ENCODE assay signal across 10 cellular contexts in the genomic region with DNA sequence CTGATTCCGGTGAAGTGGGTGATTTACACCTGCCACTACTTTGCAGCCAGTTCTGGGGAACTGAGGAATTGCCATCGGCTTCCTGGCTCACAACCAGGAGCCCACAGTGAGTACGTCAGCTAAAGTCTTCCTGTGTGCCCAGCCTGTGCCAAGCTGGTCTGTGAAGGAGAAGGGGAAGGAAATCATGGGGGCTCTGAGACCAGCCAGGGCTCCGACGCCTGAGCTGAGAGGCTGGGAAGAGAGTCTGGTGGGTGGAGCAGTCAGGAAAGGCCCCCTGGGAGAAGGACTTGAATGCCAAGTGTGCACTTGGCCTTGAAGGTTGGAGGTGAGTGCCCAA. TPM values are rescaled to one million over a fixed set of nuclear protein-coding genes. Genes with fewer than 3 reads are reported as not detected.
DNase-seq lines count a peak whose midpoint lies in the region; ATAC-seq, FAIRE-seq and TF ChIP-seq lines count a peak whose summit lies in the region.
"Had no signal": no experiment of that assay in that cellular context is flagged by ENCODE, and none has a peak within 500 bp of the region (broad histone marks: within the 10 kb centered on the region; RNA-seq: fewer than 3 reads in every experiment).

No MANE protein-coding gene starts in this region.

- H3K36me3 ChIP-seq in HepG2 (replicated peaks in 1 of 2; ENCODE audit: control insufficient read depth in 1 of 2, insufficient read depth in 2 of 2, low read length in 2 of 2): no peaks in the 10 kb centered on the region
- no peaks in the 10 kb centered on the region for H3K36me3 ChIP-seq in right lobe of liver
- H3K36me3 ChIP-seq in esophagus squamous epithelium: peaks cover 0 to 10% (median 0%) of the 10 kb centered on the region in 3 donors
- no peaks in the 10 kb centered on the region for H3K36me3 ChIP-seq in vagina

- 0 out of 5 replicates have a peak, but pooled peaks cover 0 to 6% of the 10 kb centered on the region in 2 experiments for H3K27me3 ChIP-seq in HepG2 (ENCODE audit: control insufficient read depth in 1 of 2, insufficient read depth in 2 of 2, low read length in 2 of 2)
- H3K27me3 ChIP-seq in right lobe of liver: no peaks in the 10 kb centered on the region
- H3K27me3 ChIP-seq in esophagus squamous epithelium: no peaks in the 10 kb centered on the region
- no peaks in the 10 kb centered on the region for H3K27me3 ChIP-seq in vagina

- in situ Hi-C loops in HepG2 (cut with HindIII; ENCODE audit: extremely low pct_ligation_motif_present, low pct_unique_long_range_greater_than_20kb): no loop called here

- intact Hi-C loops in HepG2 (cut with micrococcal nuclease; ENCODE audit: unreplicated experiment) (no loop called here), right lobe of liver (cut with DNase I) (no loop called here), esophagus squamous epithelium (cut with DNase I) (no loop called here), vagina (cut with DNase I) (no loop called here)

- no peak; the same call in 2 of the 3 replicates for ATAC-seq in HepG2
- ATAC-seq in right lobe of liver: no peak

- no TSS peak for BruUV-seq in HepG2 (replicated peaks; lab: Mats Ljungman, UMichigan)

- H3K9ac ChIP-seq in HepG2 (ENCODE audit: insufficient read depth, low read depth, low read length): no peak overlapping the region

- TF ChIP-seq EP300 in HepG2 (IDR thresholded peaks at IDR 0.05; ENCODE audit: low read depth in 2 of 2, low read length in 2 of 2) (no peak), HepG2 (CRISPR knock-in tag; IDR thresholded peaks at IDR 0.05; ENCODE audit: borderline replicate concordance) (no peak)

- TF ChIP-seq POLR2A in HepG2 (IDR thresholded peaks at IDR 0.05; ENCODE audit: insufficient read depth in 1 of 2, low read depth in 2 of 2, low read length in 2 of 2): no peak
- TF ChIP-seq POLR2A in right lobe of liver (IDR thresholded peaks at IDR 0.05): no peak
- peak in 1 of 4 donors; percentile 2 for TF ChIP-seq POLR2A in esophagus squamous epithelium (IDR thresholded peaks at IDR 0.05)
- TF ChIP-seq POLR2A in vagina (IDR thresholded peaks at IDR 0.05): no peak
- TF ChIP-seq POLR2A in GM12891 (IDR thresholded peaks at IDR 0.05; ENCODE audit: low read depth, low read length): no peak

- H3K27ac ChIP-seq in HepG2 (ENCODE audit: extremely low read length, insufficient read depth, low read length) (no peak overlapping the region), right lobe of liver (no peak overlapping the region), esophagus squamous epithelium (peak overlapping the region; percentile 76 to 92 (median 86)), vagina (peak overlapping the region; percentile 94)

- peaks cover 23% of the 10 kb centered on the region for H3K4me1 Mint-ChIP-seq in nephron

- H2AFZ ChIP-seq in HepG2 (ENCODE audit: low read length): no peak overlapping the region

- DNase-seq in HepG2 (ENCODE audit: low spot score) (no peak), right lobe of liver (no peak), esophagus squamous epithelium (lab: John Stamatoyannopoulos, UW) (no peak), vagina (ENCODE audit: extremely low spot score in 2 of 2) (no peak), GM12891 (ENCODE audit: insufficient read length, low spot score) (no peak), T-helper 2 cell (no peak), NOMO-1 (lab: John Stamatoyannopoulos, UW; ENCODE audit: unreplicated experiment in 2 of 2) (no peak)
- DNase-seq: activated CD8-positive, alpha-beta memory T cell treated with anti-CD3 and anti-CD28 coated beads, Interleukin-2, amount 50 U/mL, for 48 hours; stimulated activated CD4-positive, alpha-beta T cell treated with anti-CD3 and anti-CD28 coated beads, Interleukin-4, amount 100 ng/mL, for 1 hour had no signal

- 0 out of 2 replicates have a peak overlapping the region, but pooled peaks have one; percentile 10 for H3K4me2 ChIP-seq in HepG2 (ENCODE audit: low read depth, low read length)

- POLR2A ChIA-PET in HepG2 (lab: Yijun Ruan, JAX): no interaction called here

- peak overlapping the region; percentile 93 to 96 (median 94) for H3K4me3 Mint-ChIP-seq in nephron

- peaks cover 9% of the 10 kb centered on the region for H3K4me1 ChIP-seq in HepG2 (ENCODE audit: insufficient read depth, low read length)
- H3K4me1 ChIP-seq in right lobe of liver: peaks cover 0 to 3% (median 0%) of the 10 kb centered on the region in 4 donors
- peaks cover 3 to 54% (median 18%) of the 10 kb centered on the region in 3 donors for H3K4me1 ChIP-seq in esophagus squamous epithelium
- peaks cover 39% of the 10 kb centered on the region for H3K4me1 ChIP-seq in vagina

- no peaks in the 10 kb centered on the region for H3K9me3 Mint-ChIP-seq in nephron

- H3K27me3 Mint-ChIP-seq in nephron (ENCODE audit: low read depth): peaks cover 16% of the 10 kb centered on the region

- H3K27ac Mint-ChIP-seq in nephron: peak overlapping the region; percentile 4 to 72 (median 36)

- H3K36me3 Mint-ChIP-seq in nephron (ENCODE audit: low read depth): no peaks in the 10 kb centered on the region

- H3K4me3 ChIP-seq in HepG2 (replicated peaks in 1 of 3; ENCODE audit: insufficient read depth in 1 of 3, low read depth in 2 of 3, low read length in 3 of 3) (no peak overlapping the region), right lobe of liver (no peak overlapping the region), esophagus squamous epithelium (peak overlapping the region; percentile 48 to 88 (median 69)), vagina (peak overlapping the region; percentile 64 to 95)

- FAIRE-seq in HepG2 (lab: Jason Lieb, UNC) (no peak), GM12891 (lab: Jason Lieb, UNC) (no peak)

- CTCF ChIA-PET in HepG2 (lab: Yijun Ruan, JAX; ENCODE audit: low intra/inter-chr PET ratio, low total read pairs): no interaction called here

- no peak for TF ChIP-seq RAD21 in HepG2 (CRISPR knock-in tag; IDR thresholded peaks at IDR 0.05)

- no peaks in the 10 kb centered on the region for H4K20me1 ChIP-seq in HepG2 (ENCODE audit: insufficient read depth, low read length)

- TF ChIP-seq CTCF in HepG2 (CRISPR knock-in tag; IDR thresholded peaks at IDR 0.05): no peak
- no peak for TF ChIP-seq CTCF in right lobe of liver (IDR thresholded peaks at IDR 0.05)
- no peak for TF ChIP-seq CTCF in esophagus squamous epithelium (IDR thresholded peaks at IDR 0.05)
- TF ChIP-seq CTCF in nephron (IDR thresholded peaks at IDR 0.05; ENCODE audit: unreplicated experiment in 3 of 3): no peak
- TF ChIP-seq CTCF in vagina (IDR thresholded peaks at IDR 0.05): no peak

- WGBS in HepG2 (ENCODE audit: low lambda C conversion rate): 66% methylated on average over 5 of the region's 5 CpGs
- 68% methylated on average over 4 of the region's 5 CpGs for WGBS in right lobe of liver (ENCODE audit: insufficient coverage, low coverage, low lambda C conversion rate, missing lambda C conversion rate)
- WGBS in esophagus squamous epithelium, 2 donors: 0 to 20% methylated on average over 1 to 3 of the region's 5 CpGs

- no peaks in the 10 kb centered on the region for H3K79me2 ChIP-seq in HepG2 (ENCODE audit: insufficient read depth, low read length)

- no peaks in the 10 kb centered on the region for H3K9me3 ChIP-seq in HepG2 (ENCODE audit: low read length)
- H3K9me3 ChIP-seq in right lobe of liver: no peaks in the 10 kb centered on the region
- no peaks in the 10 kb centered on the region for H3K9me3 ChIP-seq in esophagus squamous epithelium
- H3K9me3 ChIP-seq in vagina: no peaks in the 10 kb centered on the region

RNA-seq across cellular contexts. Expression of a gene that starts 1.2 kb away (rescaled TPM):
- total RNA-seq in HepG2 (2016; rRNA removed; fragmentation: Illumina TruSeq; extraction: Trizol) (0.07 and 0.10 TPM in 2 replicates), right lobe of liver (1 to 10 TPM in 1 of 6 experiments, under 1 TPM in 5; 0.17 to 1.4 (median 0.31) TPM), esophagus squamous epithelium (1 to 10 TPM; 1.7 to 4.6 (median 3.1) TPM), vagina (14.0 TPM)
- total RNA-seq in HepG2 (2016; cell fraction: cytosol; rRNA removed; fragmentation: Illumina TruSeq; extraction: Trizol; ENCODE audit: low read depth): 0.10 TPM in 1 of 2 replicates, not detected in the other
- 0.09 TPM in 1 of 2 replicates, not detected in the other for total RNA-seq in HepG2 (2016; cell fraction: insoluble cytoplasmic fraction; rRNA removed; fragmentation: Illumina TruSeq; extraction: Trizol)
- total RNA-seq in HepG2 (2016; cell fraction: membrane; rRNA removed; fragmentation: Illumina TruSeq; extraction: Trizol): 0.10 and 0.19 TPM in 2 replicates
- not detected in 2 replicates for total RNA-seq in HepG2 (2016; cell fraction: nucleus; rRNA removed; fragmentation: Illumina TruSeq; extraction: Trizol)
- polyA plus RNA-seq in HepG2 (2011; rRNA removed): 0.05 and 0.09 TPM in 2 replicates
- 0.07 TPM in 1 of 2 replicates, not detected in the other for polyA plus RNA-seq in HepG2 (2011; cell fraction: cytosol; rRNA removed)
- polyA plus RNA-seq in HepG2 (2011; cell fraction: nucleus; rRNA removed): 0.07 TPM in 1 of 2 replicates, not detected in the other
- not detected in 2 replicates for polyA plus RNA-seq in HepG2 (2012)
- polyA plus RNA-seq in HepG2 (2016; cell fraction: cytosol; fragmentation: Illumina TruSeq; extraction: Trizol; ENCODE audit: low read depth): 0.09 TPM in 1 of 2 replicates, not detected in the other
- polyA plus RNA-seq in HepG2 (2016; cell fraction: insoluble cytoplasmic fraction; fragmentation: Illumina TruSeq; extraction: Trizol; ENCODE audit: low read depth): 0.32 TPM in 1 of 2 replicates, not detected in the other
- polyA plus RNA-seq in HepG2 (2016; cell fraction: membrane; fragmentation: Illumina TruSeq; extraction: Trizol; ENCODE audit: low read depth): 0.09 TPM in 1 of 2 replicates, not detected in the other
- polyA plus RNA-seq in HepG2 (2016; cell fraction: nucleus; fragmentation: Illumina TruSeq; extraction: Trizol; ENCODE audit: insufficient read depth, low read depth): 0.24 TPM in 1 of 2 replicates, not detected in the other
- 0.20 TPM in 1 of 2 replicates, not detected in the other for polyA minus RNA-seq in HepG2 (2011; rRNA and poly(A)+ RNA removed; ENCODE audit: low replicate concordance)
- polyA minus RNA-seq in HepG2 (2011; cell fraction: cytosol; rRNA and poly(A)+ RNA removed): not detected in 2 replicates
- polyA minus RNA-seq in HepG2 (2011; cell fraction: nucleus; rRNA and poly(A)+ RNA removed): 0.26 and 0.37 TPM in 2 replicates
- polyA plus RNA-seq in GM12891 (2012; ENCODE audit: low read depth, missing spikeins): not detected

RNA-seq across cellular contexts. Expression of a gene that starts 6.1 kb away (rescaled TPM):
- total RNA-seq in HepG2 (2016; rRNA removed; fragmentation: Illumina TruSeq; extraction: Trizol) (25.5 and 33.9 TPM in 2 replicates), right lobe of liver (10 to 100 TPM; 26.9 to 47.4 (median 38.8) TPM), esophagus squamous epithelium (10 to 100 TPM; 23.9 to 36.7 (median 28.1) TPM), vagina (28.5 TPM)
- total RNA-seq in HepG2 (2016; cell fraction: cytosol; rRNA removed; fragmentation: Illumina TruSeq; extraction: Trizol; ENCODE audit: low read depth): 16.0 and 17.5 TPM in 2 replicates
- 21.6 and 40.7 TPM in 2 replicates for total RNA-seq in HepG2 (2016; cell fraction: insoluble cytoplasmic fraction; rRNA removed; fragmentation: Illumina TruSeq; extraction: Trizol)
- 39.7 and 42.0 TPM in 2 replicates for total RNA-seq in HepG2 (2016; cell fraction: membrane; rRNA removed; fragmentation: Illumina TruSeq; extraction: Trizol)
- total RNA-seq in HepG2 (2016; cell fraction: nucleus; rRNA removed; fragmentation: Illumina TruSeq; extraction: Trizol): 33.0 and 37.8 TPM in 2 replicates
- 46.8 and 60.2 TPM in 2 replicates for polyA plus RNA-seq in HepG2 (2011; rRNA removed)
- 45.3 and 46.5 TPM in 2 replicates for polyA plus RNA-seq in HepG2 (2011; cell fraction: cytosol; rRNA removed)
- polyA plus RNA-seq in HepG2 (2011; cell fraction: nucleus; rRNA removed): 90.5 and 95.3 TPM in 2 replicates
- 26.4 and 33.1 TPM in 2 replicates for polyA plus RNA-seq in HepG2 (2012)
- polyA plus RNA-seq in HepG2 (2016; cell fraction: cytosol; fragmentation: Illumina TruSeq; extraction: Trizol; ENCODE audit: low read depth): 15.1 and 15.4 TPM in 2 replicates
- 20.8 and 21.4 TPM in 2 replicates for polyA plus RNA-seq in HepG2 (2016; cell fraction: insoluble cytoplasmic fraction; fragmentation: Illumina TruSeq; extraction: Trizol; ENCODE audit: low read depth)
- polyA plus RNA-seq in HepG2 (2016; cell fraction: membrane; fragmentation: Illumina TruSeq; extraction: Trizol; ENCODE audit: low read depth): 32.6 and 33.3 TPM in 2 replicates
- 62.5 and 72.6 TPM in 2 replicates for polyA plus RNA-seq in HepG2 (2016; cell fraction: nucleus; fragmentation: Illumina TruSeq; extraction: Trizol; ENCODE audit: insufficient read depth, low read depth)
- polyA minus RNA-seq in HepG2 (2011; rRNA and poly(A)+ RNA removed; ENCODE audit: low replicate concordance): 56.2 and 61.9 TPM in 2 replicates
- 15.2 and 19.3 TPM in 2 replicates for polyA minus RNA-seq in HepG2 (2011; cell fraction: cytosol; rRNA and poly(A)+ RNA removed)
- 26.4 and 33.8 TPM in 2 replicates for polyA minus RNA-seq in HepG2 (2011; cell fraction: nucleus; rRNA and poly(A)+ RNA removed)
- 20.6 TPM for polyA plus RNA-seq in GM12891 (2012; ENCODE audit: low read depth, missing spikeins)

RNA-seq across cellular contexts. Expression of a gene that starts 28.1 kb away (rescaled TPM):
- not detected in 2 replicates for total RNA-seq in HepG2 (2016; rRNA removed; fragmentation: Illumina TruSeq; extraction: Trizol)
- not detected in 2 replicates for total RNA-seq in HepG2 (2016; cell fraction: cytosol; rRNA removed; fragmentation: Illumina TruSeq; extraction: Trizol; ENCODE audit: low read depth)
- not detected in 2 replicates for total RNA-seq in HepG2 (2016; cell fraction: insoluble cytoplasmic fraction; rRNA removed; fragmentation: Illumina TruSeq; extraction: Trizol)
- total RNA-seq in HepG2 (2016; cell fraction: membrane; rRNA removed; fragmentation: Illumina TruSeq; extraction: Trizol): not detected in 2 replicates
- not detected in 2 replicates for total RNA-seq in HepG2 (2016; cell fraction: nucleus; rRNA removed; fragmentation: Illumina TruSeq; extraction: Trizol)
- polyA plus RNA-seq in HepG2 (2011; rRNA removed): not detected in 2 replicates
- not detected in 2 replicates for polyA plus RNA-seq in HepG2 (2011; cell fraction: cytosol; rRNA removed)
- polyA plus RNA-seq in HepG2 (2011; cell fraction: nucleus; rRNA removed): not detected in 2 replicates
- polyA plus RNA-seq in HepG2 (2012): not detected in 2 replicates
- polyA plus RNA-seq in HepG2 (2016; cell fraction: cytosol; fragmentation: Illumina TruSeq; extraction: Trizol; ENCODE audit: low read depth): not detected in 2 replicates
- not detected in 2 replicates for polyA plus RNA-seq in HepG2 (2016; cell fraction: insoluble cytoplasmic fraction; fragmentation: Illumina TruSeq; extraction: Trizol; ENCODE audit: low read depth)
- polyA plus RNA-seq in HepG2 (2016; cell fraction: membrane; fragmentation: Illumina TruSeq; extraction: Trizol; ENCODE audit: low read depth): not detected in 2 replicates
- not detected in 2 replicates for polyA plus RNA-seq in HepG2 (2016; cell fraction: nucleus; fragmentation: Illumina TruSeq; extraction: Trizol; ENCODE audit: insufficient read depth, low read depth)
- polyA minus RNA-seq in HepG2 (2011; rRNA and poly(A)+ RNA removed; ENCODE audit: low replicate concordance): not detected in 2 replicates
- not detected in 2 replicates for polyA minus RNA-seq in HepG2 (2011; cell fraction: cytosol; rRNA and poly(A)+ RNA removed)
- polyA minus RNA-seq in HepG2 (2011; cell fraction: nucleus; rRNA and poly(A)+ RNA removed): not detected in 2 replicates
- not detected for total RNA-seq in right lobe of liver
- not detected for total RNA-seq in esophagus squamous epithelium
- not detected for total RNA-seq in vagina
- polyA plus RNA-seq in GM12891 (2012; ENCODE audit: low read depth, missing spikeins): not detected

RNA-seq across cellular contexts. Expression of a gene that starts 29.5 kb away (rescaled TPM):
- total RNA-seq in HepG2 (2016; rRNA removed; fragmentation: Illumina TruSeq; extraction: Trizol) (1.2 and 1.7 TPM in 2 replicates), right lobe of liver (1 to 10 TPM; 2.6 to 6.3 (median 3.6) TPM), esophagus squamous epithelium (10 to 100 TPM in 1 of 4 donors, 1 to 10 TPM in 3; 1.4 to 10.7 (median 5.0) TPM), vagina (3.9 TPM)
- total RNA-seq in HepG2 (2016; cell fraction: cytosol; rRNA removed; fragmentation: Illumina TruSeq; extraction: Trizol; ENCODE audit: low read depth): 1.0 and 1.2 TPM in 2 replicates
- 1.00 and 2.0 TPM in 2 replicates for total RNA-seq in HepG2 (2016; cell fraction: insoluble cytoplasmic fraction; rRNA removed; fragmentation: Illumina TruSeq; extraction: Trizol)
- 0.87 and 1.8 TPM in 2 replicates for total RNA-seq in HepG2 (2016; cell fraction: membrane; rRNA removed; fragmentation: Illumina TruSeq; extraction: Trizol)
- total RNA-seq in HepG2 (2016; cell fraction: nucleus; rRNA removed; fragmentation: Illumina TruSeq; extraction: Trizol): 1.2 and 2.3 TPM in 2 replicates
- 2.9 and 4.5 TPM in 2 replicates for polyA plus RNA-seq in HepG2 (2011; rRNA removed)
- 4.0 and 5.3 TPM in 2 replicates for polyA plus RNA-seq in HepG2 (2011; cell fraction: cytosol; rRNA removed)
- polyA plus RNA-seq in HepG2 (2011; cell fraction: nucleus; rRNA removed): 4.9 and 5.5 TPM in 2 replicates
- polyA plus RNA-seq in HepG2 (2012): 1.6 and 2.4 TPM in 2 replicates
- 0.80 and 1.7 TPM in 2 replicates for polyA plus RNA-seq in HepG2 (2016; cell fraction: cytosol; fragmentation: Illumina TruSeq; extraction: Trizol; ENCODE audit: low read depth)
- 1.6 and 2.5 TPM in 2 replicates for polyA plus RNA-seq in HepG2 (2016; cell fraction: insoluble cytoplasmic fraction; fragmentation: Illumina TruSeq; extraction: Trizol; ENCODE audit: low read depth)
- polyA plus RNA-seq in HepG2 (2016; cell fraction: membrane; fragmentation: Illumina TruSeq; extraction: Trizol; ENCODE audit: low read depth): 0.85 and 1.3 TPM in 2 replicates
- 5.9 and 6.2 TPM in 2 replicates for polyA plus RNA-seq in HepG2 (2016; cell fraction: nucleus; fragmentation: Illumina TruSeq; extraction: Trizol; ENCODE audit: insufficient read depth, low read depth)
- polyA minus RNA-seq in HepG2 (2011; rRNA and poly(A)+ RNA removed; ENCODE audit: low replicate concordance): 8.7 and 82.7 TPM in 2 replicates
- polyA minus RNA-seq in HepG2 (2011; cell fraction: cytosol; rRNA and poly(A)+ RNA removed): 2.0 and 2.4 TPM in 2 replicates
- 3.3 and 4.5 TPM in 2 replicates for polyA minus RNA-seq in HepG2 (2011; cell fraction: nucleus; rRNA and poly(A)+ RNA removed)
- polyA plus RNA-seq in GM12891 (2012; ENCODE audit: low read depth, missing spikeins): 0.06 TPM

RNA-seq across cellular contexts. Expression of a gene that starts 43.2 kb away (rescaled TPM):
- total RNA-seq in HepG2 (2016; rRNA removed; fragmentation: Illumina TruSeq; extraction: Trizol) (30.0 and 30.1 TPM in 2 replicates), right lobe of liver (1 to 10 TPM in 1 of 6 experiments, under 1 TPM in 5; 0.27 to 2.5 (median 0.70) TPM), esophagus squamous epithelium (1 to 10 TPM; 1.9 to 7.8 (median 6.8) TPM), vagina (8.1 TPM)
- 6.0 and 6.4 TPM in 2 replicates for total RNA-seq in HepG2 (2016; cell fraction: cytosol; rRNA removed; fragmentation: Illumina TruSeq; extraction: Trizol; ENCODE audit: low read depth)
- 25.4 and 26.8 TPM in 2 replicates for total RNA-seq in HepG2 (2016; cell fraction: insoluble cytoplasmic fraction; rRNA removed; fragmentation: Illumina TruSeq; extraction: Trizol)
- total RNA-seq in HepG2 (2016; cell fraction: membrane; rRNA removed; fragmentation: Illumina TruSeq; extraction: Trizol): 16.3 and 17.5 TPM in 2 replicates
- 30.2 and 34.5 TPM in 2 replicates for total RNA-seq in HepG2 (2016; cell fraction: nucleus; rRNA removed; fragmentation: Illumina TruSeq; extraction: Trizol)
- polyA plus RNA-seq in HepG2 (2011; rRNA removed): 8.1 and 10.2 TPM in 2 replicates
- polyA plus RNA-seq in HepG2 (2011; cell fraction: cytosol; rRNA removed): 3.9 and 7.1 TPM in 2 replicates
- polyA plus RNA-seq in HepG2 (2011; cell fraction: nucleus; rRNA removed): 30.4 and 45.7 TPM in 2 replicates
- polyA plus RNA-seq in HepG2 (2012): 4.8 and 8.9 TPM in 2 replicates
- 3.8 TPM in 2 replicates for polyA plus RNA-seq in HepG2 (2016; cell fraction: cytosol; fragmentation: Illumina TruSeq; extraction: Trizol; ENCODE audit: low read depth)
- polyA plus RNA-seq in HepG2 (2016; cell fraction: insoluble cytoplasmic fraction; fragmentation: Illumina TruSeq; extraction: Trizol; ENCODE audit: low read depth): 26.5 and 31.7 TPM in 2 replicates
- 6.5 and 9.4 TPM in 2 replicates for polyA plus RNA-seq in HepG2 (2016; cell fraction: membrane; fragmentation: Illumina TruSeq; extraction: Trizol; ENCODE audit: low read depth)
- polyA plus RNA-seq in HepG2 (2016; cell fraction: nucleus; fragmentation: Illumina TruSeq; extraction: Trizol; ENCODE audit: insufficient read depth, low read depth): 84.2 and 90.7 TPM in 2 replicates
- 10.8 and 28.0 TPM in 2 replicates for polyA minus RNA-seq in HepG2 (2011; rRNA and poly(A)+ RNA removed; ENCODE audit: low replicate concordance)
- 5.3 and 6.1 TPM in 2 replicates for polyA minus RNA-seq in HepG2 (2011; cell fraction: cytosol; rRNA and poly(A)+ RNA removed)
- 8.3 and 15.1 TPM in 2 replicates for polyA minus RNA-seq in HepG2 (2011; cell fraction: nucleus; rRNA and poly(A)+ RNA removed)
- 15.2 TPM for polyA plus RNA-seq in GM12891 (2012; ENCODE audit: low read depth, missing spikeins)

Comparison
In these comparisons a context has a peak if more than half of its experiments do, and no peak if none do; other contexts are left out.
1. H3K27ac ChIP-seq: peak in esophagus squamous epithelium (4 of 4) and vagina (single experiment); none in HepG2 (single experiment) and right lobe of liver (0 of 3).
2. H3K4me3 ChIP-seq: peak in esophagus squamous epithelium (4 of 4) and vagina (2 of 2); none in HepG2 (0 of 3) and right lobe of liver (0 of 3).